In genomic region chr15:43988900-43989299, GRCh38 we compare ENCODE assay signal across 1 cellular context.
TF ChIP-seq lines count a peak whose summit lies in the region.

No MANE protein-coding gene starts in this region.

TF ChIP-seq in GM23338, 12 proteins besides CTCF, POLR2A, EP300 and RAD21 (continued from another document):
- TF ChIP-seq, protein P1, sequence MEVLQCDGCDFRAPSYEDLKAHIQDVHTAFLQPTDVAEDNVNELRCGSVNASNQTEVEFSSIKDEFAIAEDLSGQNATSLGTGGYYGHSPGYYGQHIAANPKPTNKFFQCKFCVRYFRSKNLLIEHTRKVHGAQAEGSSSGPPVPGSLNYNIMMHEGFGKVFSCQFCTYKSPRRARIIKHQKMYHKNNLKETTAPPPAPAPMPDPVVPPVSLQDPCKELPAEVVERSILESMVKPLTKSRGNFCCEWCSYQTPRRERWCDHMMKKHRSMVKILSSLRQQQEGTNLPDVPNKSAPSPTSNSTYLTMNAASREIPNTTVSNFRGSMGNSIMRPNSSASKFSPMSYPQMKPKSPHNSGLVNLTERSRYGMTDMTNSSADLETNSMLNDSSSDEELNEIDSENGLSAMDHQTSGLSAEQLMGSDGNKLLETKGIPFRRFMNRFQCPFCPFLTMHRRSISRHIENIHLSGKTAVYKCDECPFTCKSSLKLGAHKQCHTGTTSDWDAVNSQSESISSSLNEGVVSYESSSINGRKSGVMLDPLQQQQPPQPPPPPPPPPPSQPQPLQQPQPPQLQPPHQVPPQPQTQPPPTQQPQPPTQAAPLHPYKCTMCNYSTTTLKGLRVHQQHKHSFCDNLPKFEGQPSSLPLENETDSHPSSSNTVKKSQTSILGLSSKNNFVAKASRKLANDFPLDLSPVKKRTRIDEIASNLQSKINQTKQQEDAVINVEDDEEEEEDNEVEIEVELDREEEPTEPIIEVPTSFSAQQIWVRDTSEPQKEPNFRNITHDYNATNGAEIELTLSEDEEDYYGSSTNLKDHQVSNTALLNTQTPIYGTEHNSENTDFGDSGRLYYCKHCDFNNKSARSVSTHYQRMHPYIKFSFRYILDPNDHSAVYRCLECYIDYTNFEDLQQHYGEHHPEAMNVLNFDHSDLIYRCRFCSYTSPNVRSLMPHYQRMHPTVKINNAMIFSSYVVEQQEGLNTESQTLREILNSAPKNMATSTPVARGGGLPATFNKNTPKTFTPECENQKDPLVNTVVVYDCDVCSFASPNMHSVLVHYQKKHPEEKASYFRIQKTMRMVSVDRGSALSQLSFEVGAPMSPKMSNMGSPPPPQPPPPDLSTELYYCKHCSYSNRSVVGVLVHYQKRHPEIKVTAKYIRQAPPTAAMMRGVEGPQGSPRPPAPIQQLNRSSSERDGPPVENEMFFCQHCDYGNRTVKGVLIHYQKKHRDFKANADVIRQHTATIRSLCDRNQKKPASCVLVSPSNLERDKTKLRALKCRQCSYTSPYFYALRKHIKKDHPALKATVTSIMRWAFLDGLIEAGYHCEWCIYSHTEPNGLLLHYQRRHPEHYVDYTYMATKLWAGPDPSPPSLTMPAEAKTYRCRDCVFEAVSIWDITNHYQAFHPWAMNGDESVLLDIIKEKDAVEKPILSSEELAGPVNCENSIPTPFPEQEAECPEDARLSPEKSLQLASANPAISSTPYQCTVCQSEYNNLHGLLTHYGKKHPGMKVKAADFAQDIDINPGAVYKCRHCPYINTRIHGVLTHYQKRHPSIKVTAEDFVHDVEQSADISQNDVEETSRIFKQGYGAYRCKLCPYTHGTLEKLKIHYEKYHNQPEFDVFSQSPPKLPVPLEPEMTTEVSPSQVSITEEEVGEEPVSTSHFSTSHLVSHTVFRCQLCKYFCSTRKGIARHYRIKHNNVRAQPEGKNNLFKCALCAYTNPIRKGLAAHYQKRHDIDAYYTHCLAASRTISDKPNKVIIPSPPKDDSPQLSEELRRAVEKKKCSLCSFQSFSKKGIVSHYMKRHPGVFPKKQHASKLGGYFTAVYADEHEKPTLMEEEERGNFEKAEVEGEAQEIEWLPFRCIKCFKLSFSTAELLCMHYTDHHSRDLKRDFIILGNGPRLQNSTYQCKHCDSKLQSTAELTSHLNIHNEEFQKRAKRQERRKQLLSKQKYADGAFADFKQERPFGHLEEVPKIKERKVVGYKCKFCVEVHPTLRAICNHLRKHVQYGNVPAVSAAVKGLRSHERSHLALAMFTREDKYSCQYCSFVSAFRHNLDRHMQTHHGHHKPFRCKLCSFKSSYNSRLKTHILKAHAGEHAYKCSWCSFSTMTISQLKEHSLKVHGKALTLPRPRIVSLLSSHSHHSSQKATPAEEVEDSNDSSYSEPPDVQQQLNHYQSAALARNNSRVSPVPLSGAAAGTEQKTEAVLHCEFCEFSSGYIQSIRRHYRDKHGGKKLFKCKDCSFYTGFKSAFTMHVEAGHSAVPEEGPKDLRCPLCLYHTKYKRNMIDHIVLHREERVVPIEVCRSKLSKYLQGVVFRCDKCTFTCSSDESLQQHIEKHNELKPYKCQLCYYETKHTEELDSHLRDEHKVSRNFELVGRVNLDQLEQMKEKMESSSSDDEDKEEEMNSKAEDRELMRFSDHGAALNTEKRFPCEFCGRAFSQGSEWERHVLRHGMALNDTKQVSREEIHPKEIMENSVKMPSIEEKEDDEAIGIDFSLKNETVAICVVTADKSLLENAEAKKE (CRISPR knock-in tag; IDR thresholded peaks at IDR 0.05), result no peak
- TF ChIP-seq POLR2AphosphoS5 (IDR thresholded peaks at IDR 0.05; ENCODE audit: low read depth), result no peak
- TF ChIP-seq EZH2phosphoT487 (IDR thresholded peaks at IDR 0.05; ENCODE audit: unreplicated experiment), result no peak
- no peak for TF ChIP-seq REST (IDR thresholded peaks at IDR 0.05; ENCODE audit: unreplicated experiment)
TF ChIP-seq in GM23338: peak in this region for 0.
